In genomic region chr1:8423134-8423701, GRCh38 we compare ENCODE assay signal across 8 cellular contexts.
DNase-seq lines count a peak whose midpoint lies in the region; ATAC-seq and TF ChIP-seq lines count a peak whose summit lies in the region.

No MANE protein-coding gene starts in this region.

- peak in 1 of 6 experiments; percentile 3 for TF ChIP-seq CTCF in adrenal gland (IDR thresholded peaks at IDR 0.05)

- H3K4me3 Mint-ChIP-seq in immature natural killer cell, result no peak overlapping the region

- peaks cover 0 to 8% (median 0%) of the 10 kb centered on the region in 3 donors for H3K36me3 Mint-ChIP-seq in immature natural killer cell

- H3K4me1 ChIP-seq in adrenal gland (replicated peaks in 1 of 2), result peaks cover 31 to 59% of the 10 kb centered on the region in 2 donors

- peaks cover 6 to 25% (median 7%) of the 10 kb centered on the region in 3 donors for H3K27me3 Mint-ChIP-seq in immature natural killer cell (ENCODE audit: low read depth in 3 of 3)

- peak; percentile 23 for DNase-seq in RPMI8226
- DNase-seq in adrenal gland, result peak in 4 of 7 donors; percentile 47 to 59 (median 55)
- DNase-seq in immature natural killer cell, result peak; percentile 38 to 50 (median 49)
- DNase-seq in stimulated activated CD4-positive, alpha-beta T cell treated with anti-CD3 and anti-CD28 coated beads, Interleukin-4, amount 100 ng/mL, for 1 hour, result peak; percentile 53
- DNase-seq in mucosa of gallbladder (ENCODE audit: low spot score), result no peak
- DNase-seq in HuH-7 (ENCODE audit: low spot score), result no peak
- no peak for DNase-seq in NCI-H1436 treated with DMSO at 0.1 percent for 48 hours (lab: John Stamatoyannopoulos, UW)

- peak; percentile 6 for ATAC-seq in GM19035 (IDR thresholded peaks at IDR 0.05; ENCODE audit: unreplicated experiment)

- 0 to 1% (median 1%) methylated on average over 3 to 38 of the region's 38 CpGs for WGBS in adrenal gland, 4 donors

- TF ChIP-seq POLR2A in adrenal gland (IDR thresholded peaks at IDR 0.05), result peak in 1 of 2 donors; percentile 11

- H3K27ac ChIP-seq in adrenal gland, result peak overlapping the region; percentile 93 to 98 (median 97)

- peaks cover 42 to 50% of the 10 kb centered on the region in 2 donors for H3K4me1 Mint-ChIP-seq in immature natural killer cell

- no peak overlapping the region for H3K27ac Mint-ChIP-seq in immature natural killer cell

- H3K9me3 Mint-ChIP-seq in immature natural killer cell, result no peaks in the 10 kb centered on the region

- peaks cover 0 to 26% of the 10 kb centered on the region in 2 donors for H3K36me3 ChIP-seq in adrenal gland (replicated peaks in 1 of 2)

- H3K27me3 ChIP-seq in adrenal gland, result no peaks in the 10 kb centered on the region

- H3K4me3 ChIP-seq in adrenal gland, result peak overlapping the region; percentile 53 to 95 (median 72)

- H3K9me3 ChIP-seq in adrenal gland (replicated peaks in 1 of 3), result no peaks in the 10 kb centered on the region

- intact Hi-C loops in adrenal gland (cut with DNase I), result loop anchor here in 1 of 2 donors (5.0 kb wide), 1 partner anchor 51 kb away; no protein-coding TSS in a partner anchor

Comparison
In these comparisons a context has a peak if more than half of its experiments do, and no peak if none do; other contexts are left out.
1. DNase-seq: peak in RPMI8226 (single experiment), adrenal gland (4 of 7), immature natural killer cell (3 of 3) and stimulated activated CD4-positive, alpha-beta T cell treated with anti-CD3 and anti-CD28 coated beads, Interleukin-4, amount 100 ng/mL, for 1 hour (single experiment); none in mucosa of gallbladder (single experiment), HuH-7 (single experiment) and NCI-H1436 treated with DMSO at 0.1 percent for 48 hours (single experiment).